Comparison of ENCODE assay signal across 8 cellular contexts in genomic region chr21:18384771-18385170, GRCh38. TPM values are rescaled to one million over a fixed set of nuclear protein-coding genes. Genes with fewer than 3 reads are reported as not detected.
DNase-seq lines count a peak whose midpoint lies in the region; ATAC-seq, FAIRE-seq and TF ChIP-seq lines count a peak whose summit lies in the region.
"Had no signal": no experiment of that assay in that cellular context is flagged by ENCODE, and none has a peak within 500 bp of the region (broad histone marks: within the 10 kb centered on the region; RNA-seq: fewer than 3 reads in every experiment).

No MANE protein-coding gene starts in this region.

- TF ChIP-seq CTCF in HFF-Myc (IDR thresholded peaks at IDR 0.05; ENCODE audit: low read depth, low read length, missing control alignments) (peak; percentile 8), bronchial epithelial cell (IDR thresholded peaks at IDR 0.05; ENCODE audit: insufficient read depth, low read length, severe bottlenecking) (no peak)

- no peaks in the 10 kb centered on the region for H3K36me3 ChIP-seq in bronchial epithelial cell (ENCODE audit: control insufficient read depth, insufficient read depth, low read length)

- H3K4me3 ChIP-seq in HFF-Myc (replicated peaks; ENCODE audit: low read depth, low read length) (no peak overlapping the region), bronchial epithelial cell (ENCODE audit: low read depth, low read length) (no peak overlapping the region)

- FAIRE-seq in bronchial epithelial cell (lab: Jason Lieb, UNC) (no peak), GM12891 (lab: Jason Lieb, UNC) (no peak)

- H3K27me3 ChIP-seq in bronchial epithelial cell (ENCODE audit: control insufficient read depth, insufficient read depth, low read length) = no peaks in the 10 kb centered on the region

- no peak for ATAC-seq in GM21723 (IDR thresholded peaks at IDR 0.05; ENCODE audit: unreplicated experiment)

- DNase-seq in HFF-Myc (ENCODE audit: extremely low read depth, low read depth) = no peak
- peak; percentile 69 for DNase-seq in NCI-H2227 (lab: John Stamatoyannopoulos, UW; ENCODE audit: unreplicated experiment)
- peak; percentile 3 for DNase-seq in bronchial epithelial cell (ENCODE audit: low read depth)
- DNase-seq in pons (ENCODE audit: low spot score) = peak; percentile 45
- DNase-seq in DMS79 treated with DMSO at 0.1 percent for 48 hours (lab: John Stamatoyannopoulos, UW) = no peak
- DNase-seq in GM12891 (ENCODE audit: insufficient read length, low spot score) = no peak

- no peak for TF ChIP-seq POLR2A in GM12891 (IDR thresholded peaks at IDR 0.05; ENCODE audit: low read depth, low read length)

TF ChIP-seq in GM12891, 5 proteins besides CTCF, POLR2A, EP300 and RAD21:
- TF ChIP-seq POLR2AphosphoS5 (IDR thresholded peaks at IDR 0.05; ENCODE audit: low read depth, low read length) = no peak

RNA-seq across cellular contexts. Expression of gene TMPRSS15, which starts 18.8 kb away (rescaled TPM):
- not detected in 2 replicates for total RNA-seq in bronchial epithelial cell
- not detected for polyA plus RNA-seq in GM12891 (2012; ENCODE audit: low read depth, missing spikeins)
- polyA plus RNA-seq: IgD-negative memory B cell had no signal

Comparison
In these comparisons a context has a peak if more than half of its experiments do, and no peak if none do; other contexts are left out.
1. DNase-seq: peak in NCI-H2227 (single experiment), bronchial epithelial cell (single experiment) and pons (single experiment); none in HFF-Myc (single experiment), DMS79 treated with DMSO at 0.1 percent for 48 hours (single experiment) and GM12891 (single experiment).